28 cellular contexts compared by ENCODE assay signal in genomic region chr14:32342151-32342853, GRCh38. TPM values are rescaled to one million over a fixed set of nuclear protein-coding genes. Genes with fewer than 3 reads are reported as not detected.
DNase-seq lines count a peak whose midpoint lies in the region; ATAC-seq, FAIRE-seq and TF ChIP-seq lines count a peak whose summit lies in the region.
"Had no signal": no experiment of that assay in that cellular context is flagged by ENCODE, and none has a peak within 500 bp of the region (broad histone marks: within the 10 kb centered on the region; RNA-seq: fewer than 3 reads in every experiment).

No MANE protein-coding gene starts in this region.

- no peak overlapping the region for H3K9ac ChIP-seq in Loucy (ENCODE audit: low read depth, low read length, poor library complexity, severe bottlenecking)
- no peak overlapping the region for H3K9ac ChIP-seq in K562 (ENCODE audit: insufficient read depth in 1 of 2, low read depth in 2 of 2, low read length in 2 of 2)

- no peak overlapping the region for H3K4me3 ChIP-seq in A549
- no peak overlapping the region for H3K4me3 ChIP-seq in Loucy (ENCODE audit: low read length, poor library complexity, severe bottlenecking)
- H3K4me3 ChIP-seq in K562 = no peak overlapping the region
- no peak overlapping the region for H3K4me3 ChIP-seq in left ventricle myocardium inferior
- H3K4me3 ChIP-seq: cardiac muscle cell, prostate gland, SJCRH30, upper lobe of left lung had no signal

- in situ Hi-C loops in K562 (cut with MboI) = no loop called here

- no TSS peak for BruUV-seq in K562 (replicated peaks; lab: Mats Ljungman, UMichigan)

- no peak overlapping the region for H3K27ac ChIP-seq in A549
- no peak overlapping the region for H3K27ac ChIP-seq in K562 (ENCODE audit: extremely low read depth, low read depth, low read length)
- H3K27ac ChIP-seq in left ventricle myocardium inferior (replicated peaks) = no peak overlapping the region
- H3K27ac ChIP-seq: cardiac muscle cell, neutrophil, prostate gland, SJCRH30, upper lobe of left lung had no signal

- H3K36me3 ChIP-seq in Loucy (ENCODE audit: insufficient read depth, low read length) = no peaks in the 10 kb centered on the region
- H3K36me3 ChIP-seq in K562 (ENCODE audit: control insufficient read depth, insufficient read depth, low read length) = no peaks in the 10 kb centered on the region
- no peaks in the 10 kb centered on the region for H3K36me3 ChIP-seq in left ventricle myocardium inferior
- H3K36me3 ChIP-seq: BE2C, cardiac muscle cell, neutrophil, prostate gland, SJCRH30, upper lobe of left lung had no signal

- no peaks in the 10 kb centered on the region for H3K9me2 ChIP-seq in Loucy (replicated peaks; ENCODE audit: low read depth, low read length)

- no peak for FAIRE-seq in A549 (lab: Jason Lieb, UNC)
- no peak for FAIRE-seq in K562 (lab: Jason Lieb, UNC)
- FAIRE-seq: A204.1, kidney had no signal

- CTCF ChIA-PET in A549 (lab: Yijun Ruan, JAX) (interaction anchor here (2.6 kb wide), 1 partner anchor 15 kb away, joined by 5 read pairs; no protein-coding TSS in a partner anchor), K562 (lab: Yijun Ruan, JAX; ENCODE audit: low intra/inter-chr PET ratio) (no interaction called here)

- TF ChIP-seq CTCF in A549 (IDR thresholded peaks at IDR 0.05) = no peak
- TF ChIP-seq CTCF in Loucy (conservative IDR thresholded peaks at IDR 0.05; ENCODE audit: low read length) = no peak
- no peak for TF ChIP-seq CTCF in K562 (IDR thresholded peaks at IDR 0.05 in 2 of 3, conservative IDR thresholded peaks at IDR 0.05 in 1 of 3; ENCODE audit: insufficient read depth in 2 of 3, low read depth in 1 of 3, low read length in 3 of 3)
- no peak for TF ChIP-seq CTCF in left ventricle myocardium inferior (IDR thresholded peaks at IDR 0.05; ENCODE audit: borderline replicate concordance)

- H3K79me2 ChIP-seq in Loucy (ENCODE audit: insufficient read depth, low read length) = no peaks in the 10 kb centered on the region
- no peaks in the 10 kb centered on the region for H3K79me2 ChIP-seq in K562 (ENCODE audit: control insufficient read depth, insufficient read depth, low read length)

- no peak for TF ChIP-seq POLR2A in A549 (IDR thresholded peaks at IDR 0.05; ENCODE audit: low read length)
- TF ChIP-seq POLR2A in K562 (conservative IDR thresholded peaks at IDR 0.05) = no peak

- TF ChIP-seq EP300 in A549 (IDR thresholded peaks at IDR 0.05) (no peak), K562 (IDR thresholded peaks at IDR 0.05; ENCODE audit: low read length) (no peak)

- WGBS in A549 (ENCODE audit: missing lambda C conversion rate) = 91% methylated on average over 2 of the region's 2 CpGs
- WGBS in K562 (ENCODE audit: insufficient coverage, low coverage, missing lambda C conversion rate) = 30% methylated on average over 1 of the region's 2 CpGs

- no peak for ATAC-seq in A549
- ATAC-seq in K562 = no peak
- peak; percentile 31 for ATAC-seq in left colon
- ATAC-seq in GM18858 (IDR thresholded peaks at IDR 0.05; ENCODE audit: unreplicated experiment) = no peak
- no peak for ATAC-seq in HG02571 (IDR thresholded peaks at IDR 0.05; ENCODE audit: unreplicated experiment)
- ATAC-seq: activated T-cell treated with anti-CD3 and anti-CD28 coated beads, Interleukin-2, amount 50 U/mL, for 72 hours; Panc1 had no signal

- no peaks in the 10 kb centered on the region for H3K9me1 ChIP-seq in K562 (ENCODE audit: control insufficient read depth, insufficient read depth, low read length)

- TF ChIP-seq RAD21 in A549 (conservative IDR thresholded peaks at IDR 0.05 in 1 of 2, IDR thresholded peaks at IDR 0.05 in 1 of 2) (no peak), K562 (CRISPR knock-in tag; conservative IDR thresholded peaks at IDR 0.05 in 1 of 2, IDR thresholded peaks at IDR 0.05 in 1 of 2) (no peak)

- peaks cover 6% of the 10 kb centered on the region; the same call in 1 of the 3 replicates for H3K4me1 ChIP-seq in A549
- H3K4me1 ChIP-seq in Loucy (ENCODE audit: insufficient read depth, low read length, poor library complexity, severe bottlenecking) = peaks cover 3% of the 10 kb centered on the region
- H3K4me1 ChIP-seq in K562 (replicated peaks in 1 of 2; ENCODE audit: control insufficient read depth in 2 of 2, insufficient read depth in 2 of 2, low read length in 2 of 2) = peaks cover 0 to 3% of the 10 kb centered on the region in 2 experiments; a peak in 1 of 5 replicates
- H3K4me1 ChIP-seq in left ventricle myocardium inferior = peaks cover 5% of the 10 kb centered on the region
- H3K4me1 ChIP-seq: prostate gland, upper lobe of left lung had no signal

- no peaks in the 10 kb centered on the region for H3K27me3 ChIP-seq in Loucy (ENCODE audit: insufficient read depth, low read length, poor library complexity, severe bottlenecking)
- H3K27me3 ChIP-seq in K562 (ENCODE audit: control insufficient read depth in 2 of 2, insufficient read depth in 2 of 2, low read length in 2 of 2) = no peaks in the 10 kb centered on the region
- no peaks in the 10 kb centered on the region for H3K27me3 ChIP-seq in left ventricle myocardium inferior (ENCODE audit: low read depth)
- H3K27me3 ChIP-seq: BE2C, cardiac muscle cell, neutrophil, SJCRH30, upper lobe of left lung had no signal

- no peaks in the 10 kb centered on the region for H3F3A ChIP-seq in Loucy (ENCODE audit: low read depth)

- H2AFZ ChIP-seq in Loucy (ENCODE audit: low read length) (peak overlapping the region; percentile 47; the same call in 1 of the 2 replicates), K562 (ENCODE audit: low read depth, low read length) (no peak overlapping the region)

- no peak overlapping the region for H3K4me2 ChIP-seq in A549
- H3K4me2 ChIP-seq in Loucy (ENCODE audit: low read depth, low read length, poor library complexity, severe bottlenecking) = no peak overlapping the region
- H3K4me2 ChIP-seq in K562 (ENCODE audit: insufficient read depth, low read length) = no peak overlapping the region

- POLR2A ChIA-PET in A549 (lab: Yijun Ruan, JAX) = no interaction called here
- POLR2A ChIA-PET in K562 (lab: Yijun Ruan, JAX) = no interaction called here

- intact Hi-C loops in K562 (cut with micrococcal nuclease) = no loop called here
- intact Hi-C loops in left colon (cut with DNase I, micrococcal nuclease) = no loop called here
- intact Hi-C loops in left ventricle myocardium inferior (cut with micrococcal nuclease) = no loop called here

- no peaks in the 10 kb centered on the region for H3K9me3 ChIP-seq in A549
- no peaks in the 10 kb centered on the region for H3K9me3 ChIP-seq in Loucy (ENCODE audit: insufficient read depth, low read depth, low read length)
- no peaks in the 10 kb centered on the region for H3K9me3 ChIP-seq in K562 (replicated peaks; ENCODE audit: control insufficient read depth, insufficient read depth, low read depth, low read length)
- H3K9me3 ChIP-seq in left ventricle myocardium inferior (replicated peaks) = no peaks in the 10 kb centered on the region
- H3K9me3 ChIP-seq: BE2C, neutrophil, prostate gland, SJCRH30, upper lobe of left lung had no signal

- DNase-seq in A549 (ENCODE audit: low read depth in 1 of 2, low spot score in 1 of 2) = peak in 1 of 2 experiments; percentile 13
- no peak for DNase-seq in K562 (ENCODE audit: extremely low read depth in 1 of 4, low spot score in 3 of 4)
- no peak for DNase-seq in left colon
- DNase-seq in COLO829 (ENCODE audit: low spot score) = no peak
- no peak for DNase-seq in left ventricle myocardium inferior
- DNase-seq: activated CD4-positive, alpha-beta T cell treated with anti-CD3 and anti-CD28 coated beads for 48 hours; activated naive CD4-positive, alpha-beta T cell treated with anti-CD3 and anti-CD28 coated beads for 36 hours; activated T-cell treated with anti-CD3 and anti-CD28 coated beads, Interleukin-2, amount 50 U/mL, for 72 hours; amniotic stem cell; BE2C; DND-41; glutamatergic neuron; H9; kidney; NCI-H146; NCI-H510A treated with DMSO at 0.1 percent for 48 hours; NK-92 treated with Interleukin-12 subunit alpha and Interleukin-12 subunit beta, amount 100 ng/mL, for 24 hours; SJCRH30; stimulated activated CD8-positive, alpha-beta memory T cell treated with anti-CD3 and anti-CD28 coated beads, Interleukin-4, amount 100 ng/mL, for 48 hours; upper lobe of left lung had no signal

- H4K20me1 ChIP-seq in Loucy (ENCODE audit: insufficient read depth, low read length, poor library complexity, severe bottlenecking) (no peaks in the 10 kb centered on the region), K562 (replicated peaks; ENCODE audit: control insufficient read depth, insufficient read depth, low read length) (no peaks in the 10 kb centered on the region)

TF ChIP-seq in A549, 52 proteins besides CTCF, POLR2A, EP300 and RAD21 (continues in another document):
- no peak for TF ChIP-seq CEBPB (IDR thresholded peaks at IDR 0.05)

TF ChIP-seq in K562, 482 proteins besides CTCF, POLR2A, EP300 and RAD21 (continues in another document):
- TF ChIP-seq MYC (IDR thresholded peaks at IDR 0.05; ENCODE audit: low read depth, low read length) = no peak
- TF ChIP-seq MYC (CRISPR knock-in tag; IDR thresholded peaks at IDR 0.05; ENCODE audit: borderline replicate concordance, low read depth) = no peak
- TF ChIP-seq HNRNPLL (IDR thresholded peaks at IDR 0.05; ENCODE audit: low read depth, low read length, poor library complexity, severe bottlenecking) = no peak

RNA-seq across cellular contexts. Expression of gene AKAP6, which starts 13.2 kb away (rescaled TPM):
- polyA plus RNA-seq in A549 (2011; rRNA removed) = 1.6 and 1.9 TPM in 2 replicates
- polyA plus RNA-seq in A549 (2012; cell fraction: cytosol; rRNA removed) = 0.22 and 0.29 TPM in 2 replicates
- 0.21 and 1.00 TPM in 2 replicates for polyA plus RNA-seq in A549 (2012; cell fraction: nucleus; rRNA removed)
- 0.22 to 0.37 TPM (median 0.27 TPM) in 3 replicates for polyA plus RNA-seq in A549 (2017; fragmentation: RNase III; extraction: RNeasy Plus Mini Kit Qiagen cat#74134 plus additional on column Dnase treatment)
- 6.7 and 11.2 TPM in 2 replicates for polyA minus RNA-seq in A549 (2011; rRNA and poly(A)+ RNA removed)
- total RNA-seq in K562 (2011; cell fraction: chromatin; rRNA removed; ENCODE audit: low replicate concordance) = 2.4 and 3.2 TPM in 2 replicates
- total RNA-seq in K562 (2011; cell fraction: nucleolus; rRNA removed) = 1.2 and 2.4 TPM in 2 replicates
- 2.9 and 3.0 TPM in 2 replicates for total RNA-seq in K562 (2011; cell fraction: nucleoplasm; rRNA removed)
- total RNA-seq in K562 (2014; rRNA removed) = 0.49 and 1.7 TPM in 2 replicates
- 0.62 and 0.73 TPM in 2 replicates for total RNA-seq in K562 (2014; rRNA removed; fragmentation: Illumina TruSeq; extraction: Trizol)
- total RNA-seq in K562 (2015; rRNA removed; fragmentation: Illumina TruSeq; extraction: Trizol) = 0.25 and 0.41 TPM in 2 replicates
- total RNA-seq in K562 (2021) = 0.42 and 0.62 TPM in 2 replicates
- polyA plus RNA-seq in K562 (2011; rRNA removed) = 0.28 and 1.3 TPM in 2 replicates
- polyA plus RNA-seq in K562 (2011; cell fraction: cytosol; rRNA removed) = 0.04 and 0.31 TPM in 2 replicates
- polyA plus RNA-seq in K562 (2011; cell fraction: nucleus; rRNA removed) = 0.48 and 1.2 TPM in 2 replicates
- polyA plus RNA-seq in K562 (2012) = 0.10 and 0.35 TPM in 2 replicates
- 0.29 and 0.42 TPM in 2 replicates for polyA plus RNA-seq in K562 (2014; fragmentation: Illumina TruSeq; extraction: Trizol)
- under 1 TPM; 0.03 to 0.14 TPM for polyA plus RNA-seq in K562 (2014; fragmentation: Nextera tagmentation; extraction: Ambion mirVana)
- 0.38 and 0.48 TPM in 2 replicates for polyA plus RNA-seq in K562 (2014; rRNA removed)
- 3.9 and 4.1 TPM in 2 replicates for polyA minus RNA-seq in K562 (2011; rRNA and poly(A)+ RNA removed)
- 0.55 and 0.57 TPM in 2 replicates for polyA minus RNA-seq in K562 (2011; cell fraction: cytosol; rRNA and poly(A)+ RNA removed)
- 1.2 and 1.6 TPM in 2 replicates for polyA minus RNA-seq in K562 (2011; cell fraction: nucleus; rRNA and poly(A)+ RNA removed)
- 1 to 10 TPM; 3.4 to 7.6 TPM for total RNA-seq in left colon
- 218 TPM for total RNA-seq in left ventricle myocardium inferior

Comparison
In these comparisons a context has a peak if more than half of its experiments do, and no peak if none do; other contexts are left out.
1. RNA of gene AKAP6, which starts 13.2 kb away (total RNA-seq): 218 TPM in left ventricle myocardium inferior (single experiment); 3.4 to 7.6 TPM in left colon and 0.25 to 3.2 TPM in K562; every median in the first group is over 10 times any median in the second.
2. Of the 35 proteins assayed by ChIP-seq in both K562 and A549: peak only in K562: none; only in A549: none; in both: MAFK; in neither: 34.